ENCODE assay signal across 14 cellular contexts in genomic region chr11:32213223-32213622, GRCh38.
A peak's percentile ranks its signal among the peaks of the same experiment; 100 is the strongest.
DNase-seq lines count a peak whose midpoint lies in the region; ATAC-seq and TF ChIP-seq lines count a peak whose summit lies in the region.
"Had no signal": no experiment of that assay in that cellular context is flagged by ENCODE, and none has a peak within 500 bp of the region (broad histone marks: within the 10 kb centered on the region; RNA-seq: fewer than 3 reads in every experiment).

No MANE protein-coding gene starts in this region.

- no peak for TF ChIP-seq CTCF in testis (IDR thresholded peaks at IDR 0.05)

- intact Hi-C loops in head of caudate nucleus (cut with DNase I) (no loop called here), testis (cut with DNase I; ENCODE audit: low total_unique reads) (no loop called here)

- H2AFZ ChIP-seq in ACC112 (ENCODE audit: low read length, unreplicated experiment), result no peak overlapping the region

- H3K79me2 ChIP-seq in ACC112 (ENCODE audit: control insufficient read depth, insufficient read depth, low read length, unreplicated experiment), result no peaks in the 10 kb centered on the region

- 0 out of 2 replicates have a peak, but pooled peaks cover 4% of the 10 kb centered on the region for H3K27me3 ChIP-seq in ACC112 (ENCODE audit: insufficient read depth, low read length)
- no peaks in the 10 kb centered on the region for H3K27me3 ChIP-seq in testis

- DNase-seq in T1000 (lab: John Stamatoyannopoulos, UW), result peak; percentile 77
- peak in 29 of 42 donors; percentile 8 to 73 (median 37) for DNase-seq in head of caudate nucleus
- no peak for DNase-seq in testis
- DNase-seq in NCI-H446 (lab: John Stamatoyannopoulos, UW), result no peak
- DNase-seq: kidney, NCI-H446 treated with DMSO at 0.1 percent for 48 hours, posterior cingulate gyrus had no signal

- H3K4me1 ChIP-seq in ACC112 (ENCODE audit: control insufficient read depth, insufficient read depth, low read length, unreplicated experiment) (peaks cover 10% of the 10 kb centered on the region), testis (no peaks in the 10 kb centered on the region)

- H3K36me3 ChIP-seq in ACC112 (ENCODE audit: insufficient read depth, low read length) (no peaks in the 10 kb centered on the region), testis (ENCODE audit: low read depth, missing control alignments) (no peaks in the 10 kb centered on the region)

- H3K4me3 ChIP-seq in ACC112 (ENCODE audit: low read depth, low read length), result no peak overlapping the region
- H3K4me3 ChIP-seq in testis, result no peak overlapping the region
- H3K4me3 ChIP-seq: SK-N-MC had no signal

- ATAC-seq in GM18520 (IDR thresholded peaks at IDR 0.05; ENCODE audit: unreplicated experiment), result peak; percentile 67
- ATAC-seq in GM21529 (IDR thresholded peaks at IDR 0.05; ENCODE audit: unreplicated experiment), result no peak
- ATAC-seq in GM19463 (IDR thresholded peaks at IDR 0.05; ENCODE audit: unreplicated experiment), result no peak
- ATAC-seq: HepG2; stimulated activated memory B cell treated with anti-CD40 and anti-IgM and Interleukin-4, amounts not matched to agents 10 μg/mL and 1 μg/mL and 100 μg/mL, for 72 hours had no signal

- peak overlapping the region; percentile 42 for H3K27ac ChIP-seq in ACC112 (ENCODE audit: low read depth, low read length)
- H3K27ac ChIP-seq in testis, result no peak overlapping the region
- H3K27ac ChIP-seq: SK-N-MC had no signal

- no peak for TF ChIP-seq POLR2A in testis (IDR thresholded peaks at IDR 0.05)

- 56 to 72% methylated on average over 5 of the region's 5 CpGs for WGBS in testis, 2 donors

- no peaks in the 10 kb centered on the region for H3K9me3 ChIP-seq in testis

Comparison
In these comparisons a context has a peak if more than half of its experiments do, and no peak if none do; other contexts are left out.
1. DNase-seq: peak in T1000 (single experiment) and head of caudate nucleus (29 of 42); none in testis (single experiment) and NCI-H446 (0 of 2).